Comparison of ENCODE assay signal across 8 cellular contexts in the genomic region with DNA sequence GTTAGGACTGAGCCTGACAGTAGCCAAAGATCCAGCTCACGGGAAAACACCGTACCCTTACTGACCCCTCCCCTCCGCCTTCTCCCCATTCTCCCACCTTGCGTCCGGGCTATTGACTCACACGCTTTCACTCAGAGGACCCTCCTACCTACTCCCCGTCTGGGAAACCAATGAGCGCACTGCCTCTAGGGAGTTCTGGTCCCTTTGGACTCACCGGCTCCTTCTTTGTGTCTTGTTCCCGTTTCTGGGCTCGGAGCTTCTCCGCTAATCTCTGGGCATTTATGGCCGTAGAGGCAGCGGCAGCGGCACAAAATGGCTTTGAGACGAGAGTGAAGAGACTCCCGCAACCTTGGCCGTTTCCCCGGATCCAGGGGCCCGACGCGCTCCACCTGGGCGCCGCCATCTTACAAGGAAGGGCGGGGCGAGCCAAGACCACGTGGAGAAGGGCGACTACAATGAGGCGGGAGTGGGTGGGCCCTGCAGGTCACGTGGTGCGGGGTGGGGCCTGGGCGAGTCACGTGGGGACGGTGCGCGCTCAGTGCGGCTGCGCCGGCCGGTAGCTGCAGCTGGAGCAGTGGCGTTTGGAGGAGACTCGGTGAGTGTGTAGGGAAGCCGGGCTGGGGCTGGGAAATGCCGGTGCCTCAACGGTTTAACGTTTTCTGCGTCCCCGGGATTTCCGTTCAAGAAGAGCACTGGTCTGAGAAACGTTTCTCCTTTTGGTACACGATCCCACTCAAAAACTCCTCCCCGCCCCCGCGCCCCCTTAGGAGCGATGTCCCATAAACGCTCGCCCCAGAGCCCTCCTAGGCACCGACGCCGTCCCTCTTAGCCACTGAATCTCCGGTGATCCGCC. TPM values are rescaled to one million over a fixed set of nuclear protein-coding genes. Genes with fewer than 3 reads are reported as not detected.
A peak's percentile ranks its signal among the peaks of the same experiment; 100 is the strongest.
DNase-seq lines count a peak whose midpoint lies in the region; ATAC-seq and TF ChIP-seq lines count a peak whose summit lies in the region.

A gene (plus strand): TSS at position 547 of the 853 bp plus-strand sequence. CDS start 23,220 bp downstream, outside the sequence.
A gene with protein sequence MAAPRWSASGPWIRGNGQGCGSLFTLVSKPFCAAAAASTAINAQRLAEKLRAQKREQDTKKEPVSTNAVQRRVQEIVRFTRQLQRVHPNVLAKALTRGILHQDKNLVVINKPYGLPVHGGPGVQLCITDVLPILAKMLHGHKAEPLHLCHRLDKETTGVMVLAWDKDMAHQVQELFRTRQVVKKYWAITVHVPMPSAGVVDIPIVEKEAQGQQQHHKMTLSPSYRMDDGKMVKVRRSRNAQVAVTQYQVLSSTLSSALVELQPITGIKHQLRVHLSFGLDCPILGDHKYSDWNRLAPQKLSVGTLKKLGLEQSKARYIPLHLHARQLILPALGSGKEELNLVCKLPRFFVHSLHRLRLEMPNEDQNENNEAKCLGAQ (minus strand): TSS at position 415 of the 853 bp plus-strand sequence. CDS start 12 bp downstream, at position 403.

- H2BK5ac ChIP-seq in IMR-90 (ENCODE audit: low read depth, low read length, poor library complexity, severe bottlenecking), result peak within 1 kb of the TSS; percentile 10

- no peak within 1 kb of the TSS; the same call in 2 of the 3 replicates for H2BK15ac ChIP-seq in IMR-90 (ENCODE audit: low read depth, low read length)

- peak within 1 kb of the TSS; percentile 84 for H3K4ac ChIP-seq in IMR-90 (ENCODE audit: low read depth, low read length)

- H3K79me1 ChIP-seq in IMR-90 (ENCODE audit: low read depth in 1 of 2, low read length in 2 of 2), result peaks cover 25 to 50% of the 10 kb centered on the region in 2 experiments

- peak within 1 kb of the TSS; percentile 89 for H2AK9ac ChIP-seq in IMR-90 (replicated peaks; ENCODE audit: low read depth, low read length, poor library complexity)

- no TSS peak for BruUV-seq in IMR-90 (replicated peaks; lab: Mats Ljungman, UMichigan)
- no TSS peak for BruUV-seq in OCI-LY7 (replicated peaks; lab: Mats Ljungman, UMichigan)

- CTCF ChIA-PET in IMR-90 (lab: Yijun Ruan, JAX) (interaction anchor here (0.6 kb wide), 1 partner anchor 322 kb away, joined by 3 read pairs; no protein-coding TSS in a partner anchor), OCI-LY7 (lab: Charles Lee; ENCODE audit: unreplicated experiment) (no interaction called here)

- H3K9me3 ChIP-seq in IMR-90 (ENCODE audit: control insufficient read depth, insufficient read depth, low read length), result no peaks in the 10 kb centered on the region
- no peaks in the 10 kb centered on the region for H3K9me3 ChIP-seq in OCI-LY7 (ENCODE audit: low read length)
- H3K9me3 ChIP-seq in mononuclear cell (ENCODE audit: low read depth, low read length), result no peaks in the 10 kb centered on the region

- TF ChIP-seq CTCF in IMR-90 (conservative IDR thresholded peaks at IDR 0.05; ENCODE audit: low read depth, low read length) (no peak), OCI-LY7 (conservative IDR thresholded peaks at IDR 0.05; ENCODE audit: low read length) (no peak)

- H4K20me1 ChIP-seq in IMR-90 (ENCODE audit: insufficient read depth, low read length) (peaks cover 10% of the 10 kb centered on the region; the same call in 1 of the 2 replicates), OCI-LY7 (ENCODE audit: insufficient read depth, low read length) (no peaks in the 10 kb centered on the region)

- intact Hi-C loops in IMR-90 (cut with micrococcal nuclease) (loop anchor here (5.0 kb wide), 1 partner anchor 46 kb away; no protein-coding TSS in a partner anchor), OCI-LY7 (cut with micrococcal nuclease; ENCODE audit: unreplicated experiment) (loop anchor here (5.0 kb wide), 1 partner anchor 56 kb away; a partner anchor contains a TSS)

- H2BK20ac ChIP-seq in IMR-90 (ENCODE audit: low read depth, low read length), result no peak within 1 kb of the TSS

- H3K14ac ChIP-seq in IMR-90 (replicated peaks; ENCODE audit: low read depth, low read length), result peak within 1 kb of the TSS; percentile 80

- H3K23ac ChIP-seq in IMR-90 (ENCODE audit: low read depth, low read length), result peak within 1 kb of the TSS; percentile 87

- peak within 1 kb of the TSS; percentile 83 to 88 for H4K8ac ChIP-seq in IMR-90 (ENCODE audit: low read depth in 2 of 2, low read length in 2 of 2)

- H2AK5ac ChIP-seq in IMR-90 (ENCODE audit: low read depth, low read length), result peak within 1 kb of the TSS; percentile 69; the same call in 1 of the 2 replicates

- TF ChIP-seq RAD21 in IMR-90 (IDR thresholded peaks at IDR 0.05; ENCODE audit: low read length), result no peak

- H3K4me1 ChIP-seq in IMR-90 (ENCODE audit: control insufficient read depth, insufficient read depth, low read length) (no peaks in the 10 kb centered on the region), OCI-LY7 (ENCODE audit: insufficient read depth, low read length, poor library complexity, severe bottlenecking) (peaks cover 22% of the 10 kb centered on the region), mononuclear cell (ENCODE audit: insufficient read depth, low read length) (peaks cover 29% of the 10 kb centered on the region)

- in situ Hi-C loops in IMR-90 (cut with MboI; ENCODE audit: low sequenced_read_pairs), result no loop called here

- H3K9ac ChIP-seq in IMR-90 (ENCODE audit: low read depth, low read length), result peak within 1 kb of the TSS; percentile 81

- H3K79me2 ChIP-seq in OCI-LY7 (ENCODE audit: insufficient read depth, low read depth, low read length), result peaks cover 39% of the 10 kb centered on the region

- H3K27me3 ChIP-seq in IMR-90 (ENCODE audit: control insufficient read depth, insufficient read depth, low read length) (no peaks in the 10 kb centered on the region), mononuclear cell (ENCODE audit: insufficient read depth, low read length) (no peaks in the 10 kb centered on the region)

- H2BK120ac ChIP-seq in IMR-90 (ENCODE audit: low read depth, low read length), result peak within 1 kb of the TSS; percentile 50

- peak within 1 kb of the TSS; percentile 72 for H3K4me3 ChIP-seq in IMR-90 (ENCODE audit: insufficient read depth, low read depth, low read length)
- peak within 1 kb of the TSS; percentile 81 for H3K4me3 ChIP-seq in OCI-LY7 (ENCODE audit: low read depth, low read length, poor library complexity, severe bottlenecking)
- H3K4me3 ChIP-seq in mononuclear cell (ENCODE audit: low read length), result peak within 1 kb of the TSS; percentile 84

- peak within 1 kb of the TSS; percentile 97 for H3K4me2 ChIP-seq in IMR-90 (ENCODE audit: low read depth, low read length)
- peak within 1 kb of the TSS; percentile 93 for H3K4me2 ChIP-seq in OCI-LY7 (ENCODE audit: low read length)

- peak within 1 kb of the TSS; percentile 10 for H4K91ac ChIP-seq in IMR-90 (ENCODE audit: insufficient read depth, low read depth, low read length)

- DNase-seq in DMS114 treated with DMSO at 0.1 percent for 48 hours (lab: John Stamatoyannopoulos, UW; ENCODE audit: unreplicated experiment), result peak; percentile 81
- peak; percentile 96 for DNase-seq in IMR-90
- DNase-seq in OCI-LY7 (ENCODE audit: low spot score), result peak; percentile 97
- peak; percentile 99 for DNase-seq in activated T-cell treated with anti-CD3 and anti-CD28 coated beads for 1 hour (ENCODE audit: low read depth)
- peak; percentile 97 for DNase-seq in epidermal melanocyte (ENCODE audit: insufficient read length, low spot score)
- peak; percentile 97 to 99 for DNase-seq in stimulated activated CD8-positive, alpha-beta memory T cell treated with anti-CD3 and anti-CD28 coated beads, Interleukin-2, amount 100 ng/mL, for 48 hours (ENCODE audit: low read depth in 2 of 2)

- ATAC-seq in GM21529 (IDR thresholded peaks at IDR 0.05; ENCODE audit: unreplicated experiment), result peak; percentile 95
- peak; percentile 95 for ATAC-seq in IMR-90 (ENCODE audit: low read depth)

- H2AFZ ChIP-seq in IMR-90 (replicated peaks; ENCODE audit: low read length, poor library complexity), result peak within 1 kb of the TSS; percentile 96
- peak within 1 kb of the TSS; percentile 62 for H2AFZ ChIP-seq in OCI-LY7 (ENCODE audit: low read length)

- peak; percentile 81 for TF ChIP-seq POLR2A in IMR-90 (IDR thresholded peaks at IDR 0.05; ENCODE audit: low read depth, low read length)

- WGBS in IMR-90 (ENCODE audit: extremely low coverage in 2 of 2, insufficient read length in 1 of 2), 2 experiments, result 0% methylated on average over 31 of the region's 62 CpGs; no CpG with 5 or more reads in 1 of the 2 experiments

- POLR2A ChIA-PET in IMR-90 (lab: Charles Lee; ENCODE audit: unreplicated experiment), result no interaction called here
- POLR2A ChIA-PET in OCI-LY7 (lab: Charles Lee), result interaction anchor here (0.7 to 1.7 kb wide), 9 partner anchors 8 to 585 kb away, joined by 3 to 4 read pairs (median 3); a partner anchor contains a TSS

- H3K9me1 ChIP-seq in IMR-90 (ENCODE audit: insufficient read depth, low read length), result peaks cover 2% of the 10 kb centered on the region; the same call in 1 of the 2 replicates

- H4K5ac ChIP-seq in IMR-90 (ENCODE audit: low read depth, low read length), result peak within 1 kb of the TSS; percentile 28; the same call in 1 of the 2 replicates

- peaks cover 6% of the 10 kb centered on the region for H3K36me3 ChIP-seq in IMR-90 (ENCODE audit: control insufficient read depth, insufficient read depth, low read length)
- H3K36me3 ChIP-seq in OCI-LY7 (ENCODE audit: insufficient read depth, low read length), result peaks cover 38% of the 10 kb centered on the region

- peak within 1 kb of the TSS; percentile 65 for H3K27ac ChIP-seq in IMR-90 (ENCODE audit: insufficient read depth, low read length)
- H3K27ac ChIP-seq in OCI-LY7 (ENCODE audit: low read depth, low read length, poor library complexity, severe bottlenecking), result peak within 1 kb of the TSS; percentile 17

- dilution Hi-C loops in IMR-90 (cut with HindIII; ENCODE audit: low sequenced_read_pairs, unreplicated experiment), result loop anchor here (25.0 kb wide), 1 partner anchor 299 kb away; a partner anchor contains a TSS

- no peaks in the 10 kb centered on the region for H3K9me2 ChIP-seq in OCI-LY7 (ENCODE audit: insufficient read depth, low read length)

- peak within 1 kb of the TSS; percentile 50; the same call in 1 of the 2 replicates for H3K56ac ChIP-seq in IMR-90 (ENCODE audit: extremely low read depth, insufficient read depth, low read length)

- H3K18ac ChIP-seq in IMR-90 (ENCODE audit: low read depth, low read length), result no peak within 1 kb of the TSS

TF ChIP-seq in IMR-90, 13 proteins besides CTCF, POLR2A, EP300 and RAD21 (continues in another document):
- no peak for TF ChIP-seq NFE2L2 (IDR thresholded peaks at IDR 0.05; ENCODE audit: low read depth, low read length)

RNA-seq across cellular contexts. Expression of the first gene that starts in this region (rescaled TPM):
- total RNA-seq in IMR-90 (2012; rRNA removed) (27.2 and 29.4 TPM in 2 replicates), OCI-LY7 (2022) (12.8 and 14.8 TPM in 2 replicates), mononuclear cell (2.8 TPM)
- 17.9 and 20.0 TPM in 2 replicates for polyA plus RNA-seq in IMR-90 (2012; rRNA removed)
- 3.7 and 6.5 TPM in 2 replicates for polyA plus RNA-seq in IMR-90 (2012; cell fraction: cytosol; rRNA removed)
- polyA plus RNA-seq in IMR-90 (2012; cell fraction: nucleus; rRNA removed; ENCODE audit: low replicate concordance), result 1.5 and 12.2 TPM in 2 replicates
- total RNA-seq in OCI-LY7 (2014; rRNA removed; shearing (Covaris generic)), result 9.9 and 11.5 TPM in 2 replicates

RNA-seq across cellular contexts. Expression of the second gene that starts in this region (rescaled TPM):
- total RNA-seq in IMR-90 (2012; rRNA removed) (30.6 and 31.4 TPM in 2 replicates), OCI-LY7 (2022) (36.2 and 37.0 TPM in 2 replicates), mononuclear cell (20.3 TPM)
- 20.2 and 22.1 TPM in 2 replicates for polyA plus RNA-seq in IMR-90 (2012; rRNA removed)
- 9.8 and 12.6 TPM in 2 replicates for polyA plus RNA-seq in IMR-90 (2012; cell fraction: cytosol; rRNA removed)
- 46.8 and 55.0 TPM in 2 replicates for polyA plus RNA-seq in IMR-90 (2012; cell fraction: nucleus; rRNA removed; ENCODE audit: low replicate concordance)
- 29.1 and 39.2 TPM in 2 replicates for total RNA-seq in OCI-LY7 (2014; rRNA removed; shearing (Covaris generic))

Comparison
In these comparisons a context has a peak if more than half of its experiments do, and no peak if none do; other contexts are left out.
1. Peak in every context shown above with its lines: DNase-seq, ATAC-seq, H3K4me3 ChIP-seq and H3K27ac ChIP-seq.